8 cellular contexts compared by ENCODE assay signal in genomic region chr16:83899978-83900377, GRCh38. TPM values are rescaled to one million over a fixed set of nuclear protein-coding genes. Genes with fewer than 3 reads are reported as not detected.
DNase-seq lines count a peak whose midpoint lies in the region; ATAC-seq, FAIRE-seq and TF ChIP-seq lines count a peak whose summit lies in the region.

No MANE protein-coding gene starts in this region.

- peak overlapping the region; percentile 72 for H3K4me2 ChIP-seq in GM12878 (ENCODE audit: control insufficient read depth, insufficient read depth)

- peaks cover 6% of the 10 kb centered on the region for H3K79me2 ChIP-seq in GM12878 (ENCODE audit: control insufficient read depth, insufficient read depth, low read length)

- no peak for TF ChIP-seq RAD21 in GM12878 (IDR thresholded peaks at IDR 0.05; ENCODE audit: insufficient read depth, low read depth, low read length)

- no peak for FAIRE-seq in GM12878 (lab: Jason Lieb, UNC)

- in situ Hi-C loops in GM12878 (cut with MboI), result no loop called here

- H3K27ac Mint-ChIP-seq in activated T-cell treated with anti-CD3 and anti-CD28 coated beads, Interleukin-2, amount 50 U/mL, for 24 hours, result peak overlapping the region; percentile 90

- TF ChIP-seq POLR2A in GM12878 (IDR thresholded peaks at IDR 0.05; ENCODE audit: low read depth, low read length), result no peak
- no peak for TF ChIP-seq POLR2A in right lobe of liver (IDR thresholded peaks at IDR 0.05)
- no peak for TF ChIP-seq POLR2A in thyroid gland (IDR thresholded peaks at IDR 0.05)

- H2AFZ ChIP-seq in GM12878 (ENCODE audit: control insufficient read depth, low read depth, low read length), result peak overlapping the region; percentile 29; the same call in 1 of the 2 replicates

- H3K27me3 ChIP-seq in GM12878 (replicated peaks in 1 of 2; ENCODE audit: control insufficient read depth in 2 of 2, insufficient read depth in 2 of 2, low read length in 1 of 2), result no peaks in the 10 kb centered on the region
- no peaks in the 10 kb centered on the region for H3K27me3 ChIP-seq in right lobe of liver
- no peaks in the 10 kb centered on the region for H3K27me3 ChIP-seq in thyroid gland

- SMC1A ChIA-PET in GM12878 (lab: Charles Lee; ENCODE audit: uncharacterized antibody, unreplicated experiment), result no interaction called here

- RAD21 ChIA-PET in GM12878 (lab: Charles Lee; ENCODE audit: unreplicated experiment), result no interaction called here

- POLR2A ChIA-PET in GM12878 (lab: Charles Lee), result no interaction called here

- peaks cover 8% of the 10 kb centered on the region for H3K27me3 Mint-ChIP-seq in activated T-cell treated with anti-CD3 and anti-CD28 coated beads, Interleukin-2, amount 50 U/mL, for 24 hours

- TF ChIP-seq CTCF in GM12878 (IDR thresholded peaks at IDR 0.05 in 2 of 3, conservative IDR thresholded peaks at IDR 0.05 in 1 of 3; ENCODE audit: control insufficient read depth in 2 of 3, extremely low read depth in 1 of 3, insufficient read depth in 1 of 3, low read depth in 3 of 3, low read length in 3 of 3), result no peak
- TF ChIP-seq CTCF in right lobe of liver (IDR thresholded peaks at IDR 0.05), result no peak
- TF ChIP-seq CTCF in thyroid gland (IDR thresholded peaks at IDR 0.05), result no peak

- peak overlapping the region; percentile 56 for H3K9ac ChIP-seq in GM12878 (ENCODE audit: control insufficient read depth, insufficient read depth, low read length)

- CTCF ChIA-PET in GM12878 (lab: Yijun Ruan, JAX), result no interaction called here

- H3K36me3 ChIP-seq in GM12878 (ENCODE audit: control insufficient read depth in 2 of 2, insufficient read depth in 2 of 2, low read length in 1 of 2), result no peaks in the 10 kb centered on the region
- no peaks in the 10 kb centered on the region for H3K36me3 ChIP-seq in right lobe of liver
- H3K36me3 ChIP-seq in thyroid gland, result no peaks in the 10 kb centered on the region

- no peak for TF ChIP-seq EP300 in GM12878 (IDR thresholded peaks at IDR 0.05; ENCODE audit: borderline replicate concordance in 1 of 2, control insufficient read depth in 1 of 2, low read depth in 2 of 2, low read length in 2 of 2)

- H3K36me3 Mint-ChIP-seq in activated T-cell treated with anti-CD3 and anti-CD28 coated beads, Interleukin-2, amount 50 U/mL, for 24 hours (ENCODE audit: low read depth), result peaks cover 15% of the 10 kb centered on the region

- H4K20me1 ChIP-seq in GM12878 (ENCODE audit: control insufficient read depth, insufficient read depth), result no peaks in the 10 kb centered on the region

- H3K27ac ChIP-seq in GM12878 (ENCODE audit: control insufficient read depth, insufficient read depth) (no peak overlapping the region), right lobe of liver (peak overlapping the region; percentile 72 to 96 (median 81)), thyroid gland (peak overlapping the region in 1 of 3 donors; percentile 96)

- H3K4me1 ChIP-seq in GM12878 (ENCODE audit: control insufficient read depth, insufficient read depth, low read length) (peaks cover 7% of the 10 kb centered on the region; the same call in 1 of the 2 replicates), right lobe of liver (peaks cover 0 to 47% (median 10%) of the 10 kb centered on the region in 4 donors), thyroid gland (peaks cover 12 to 14% of the 10 kb centered on the region in 2 donors)

- no peaks in the 10 kb centered on the region for H3K9me3 Mint-ChIP-seq in activated T-cell treated with anti-CD3 and anti-CD28 coated beads, Interleukin-2, amount 50 U/mL, for 24 hours

- 93% methylated on average over 3 of the region's 3 CpGs for WGBS in GM12878 (ENCODE audit: insufficient coverage, insufficient replicate concordance, low lambda C conversion rate, missing lambda C conversion rate)
- WGBS in right lobe of liver (ENCODE audit: insufficient coverage, low coverage, low lambda C conversion rate, missing lambda C conversion rate), result 27% methylated on average over 3 of the region's 3 CpGs
- WGBS in thyroid gland, 2 donors, result 85 to 90% methylated on average over 3 of the region's 3 CpGs

- DNase-seq in activated T-cell treated with anti-CD3 and anti-CD28 coated beads, Interleukin-2, amount 50 U/mL, for 24 hours, result no peak
- no peak for DNase-seq in activated T-cell treated with anti-CD3 and anti-CD28 coated beads, Interleukin-2, amount 50 U/mL, for 1 hour
- DNase-seq in GM12878 (ENCODE audit: low read depth, low spot score) (no peak), right lobe of liver (no peak), thyroid gland (no peak)
- DNase-seq in stimulated activated naive CD4-positive, alpha-beta T cell (lab: John Stamatoyannopoulos, UW), result no peak

- no TSS peak for BruUV-seq in GM12878 (replicated peaks; lab: Mats Ljungman, UMichigan)

- ATAC-seq in GM12878 (no peak), right lobe of liver (peak in 1 of 4 donors; percentile 19), GM18870 (IDR thresholded peaks at IDR 0.05; ENCODE audit: unreplicated experiment) (no peak), GM19467 (IDR thresholded peaks at IDR 0.05; ENCODE audit: unreplicated experiment) (no peak)

- peak overlapping the region; percentile 89 for H3K4me3 Mint-ChIP-seq in activated T-cell treated with anti-CD3 and anti-CD28 coated beads, Interleukin-2, amount 50 U/mL, for 24 hours

- peaks cover 41% of the 10 kb centered on the region for H3K4me1 Mint-ChIP-seq in activated T-cell treated with anti-CD3 and anti-CD28 coated beads, Interleukin-2, amount 50 U/mL, for 24 hours (ENCODE audit: low read depth)

- intact Hi-C loops in GM12878 (cut with micrococcal nuclease; ENCODE audit: unreplicated experiment) (no loop called here), right lobe of liver (cut with DNase I) (no loop called here), thyroid gland (cut with DNase I) (no loop called here)

- H3K4me3 ChIP-seq in GM12878 (peak overlapping the region; percentile 73), right lobe of liver (peak overlapping the region; percentile 86 to 93 (median 87)), thyroid gland (replicated peaks in 1 of 3) (peak overlapping the region; percentile 56 to 86 (median 69))

- no peaks in the 10 kb centered on the region for H3K9me3 ChIP-seq in GM12878 (replicated peaks; ENCODE audit: control insufficient read depth, insufficient read depth, low read length)
- no peaks in the 10 kb centered on the region for H3K9me3 ChIP-seq in right lobe of liver
- no peaks in the 10 kb centered on the region for H3K9me3 ChIP-seq in thyroid gland

TF ChIP-seq in GM12878, 131 proteins besides CTCF, POLR2A, EP300 and RAD21 (continues in another document):
- TF ChIP-seq PML (IDR thresholded peaks at IDR 0.05; ENCODE audit: low read length) (no peak), ATF2 (IDR thresholded peaks at IDR 0.05; ENCODE audit: low read length) (no peak), RFX5 (IDR thresholded peaks at IDR 0.05; ENCODE audit: low read depth, low read length) (no peak), RAD51 (IDR thresholded peaks at IDR 0.05) (no peak)

RNA-seq across cellular contexts. Expression of gene MLYCD, which starts 1.1 kb away (rescaled TPM):
- total RNA-seq in GM12878 (2013; cell fraction: nucleolus; rRNA removed), result 2.5 and 2.7 TPM in 2 replicates
- total RNA-seq in GM12878 (2014; rRNA removed) (2.4 and 2.7 TPM in 2 replicates), GM12878 (2014; rRNA removed; fragmentation: Illumina TruSeq; extraction: Trizol) (1.7 and 2.1 TPM in 2 replicates), GM12878 (2021) (3.6 and 3.7 TPM in 2 replicates), right lobe of liver (10 to 100 TPM in 5 of 6 experiments, 1 to 10 TPM in 1; 6.6 to 15.6 (median 11.3) TPM), thyroid gland (10 to 100 TPM in 3 of 4 donors, 1 to 10 TPM in 1; 9.9 to 22.0 (median 12.0) TPM)
- polyA plus RNA-seq in GM12878 (2011; ENCODE audit: low read depth), result 0.89 TPM
- polyA plus RNA-seq in GM12878 (2011; rRNA removed) (0.80 and 0.89 TPM in 2 replicates), GM12878 (2014; fragmentation: Illumina TruSeq; extraction: Trizol) (0.93 and 1.3 TPM in 2 replicates), GM12878 (2014; fragmentation: Nextera tagmentation; extraction: Ambion mirVana) (under 1 TPM; 0.21 to 0.93 TPM), GM12878 (2014; rRNA removed) (2.2 and 2.7 TPM in 2 replicates), GM12878 (2016; fragmentation: Nextera tagmentation; extraction: Ambion mirVana) (1 to 10 TPM in 1 of 2 experiments, under 1 TPM in 1; 0.63 to 2.8 TPM)
- 0.76 and 1.0 TPM in 2 replicates for polyA plus RNA-seq in GM12878 (2011; cell fraction: cytosol; rRNA removed)
- 2.1 and 2.5 TPM in 2 replicates for polyA plus RNA-seq in GM12878 (2011; cell fraction: nucleus; rRNA removed)
- 1.7 TPM in 2 replicates for polyA plus RNA-seq in GM12878 (2012)
- 2.1 and 3.2 TPM in 2 replicates for polyA minus RNA-seq in GM12878 (2011; rRNA and poly(A)+ RNA removed)
- 0.31 and 0.40 TPM in 2 replicates for polyA minus RNA-seq in GM12878 (2011; cell fraction: cytosol; rRNA and poly(A)+ RNA removed)
- 1.9 and 3.2 TPM in 2 replicates for polyA minus RNA-seq in GM12878 (2011; cell fraction: nucleus; rRNA and poly(A)+ RNA removed)

RNA-seq across cellular contexts. Expression of gene OSGIN1, which starts 53.1 kb away (rescaled TPM):
- total RNA-seq in GM12878 (2013; cell fraction: nucleolus; rRNA removed), result 1.4 TPM in 1 of 2 replicates, not detected in the other
- 0.06 and 0.16 TPM in 2 replicates for total RNA-seq in GM12878 (2014; rRNA removed)
- not detected in 2 replicates for total RNA-seq in GM12878 (2014; rRNA removed; fragmentation: Illumina TruSeq; extraction: Trizol)
- 0.18 and 0.32 TPM in 2 replicates for total RNA-seq in GM12878 (2021)
- polyA plus RNA-seq in GM12878 (2011; ENCODE audit: low read depth), result not detected
- 0.07 and 0.16 TPM in 2 replicates for polyA plus RNA-seq in GM12878 (2011; rRNA removed)
- polyA plus RNA-seq in GM12878 (2011; cell fraction: cytosol; rRNA removed), result 0.04 and 0.13 TPM in 2 replicates
- 0.13 and 0.18 TPM in 2 replicates for polyA plus RNA-seq in GM12878 (2011; cell fraction: nucleus; rRNA removed)
- polyA plus RNA-seq in GM12878 (2012), result 0.08 and 0.45 TPM in 2 replicates
- polyA plus RNA-seq in GM12878 (2014; fragmentation: Illumina TruSeq; extraction: Trizol), result 0.13 TPM in 1 of 2 replicates, not detected in the other
- polyA plus RNA-seq in GM12878 (2014; fragmentation: Nextera tagmentation; extraction: Ambion mirVana), result not detected
- polyA plus RNA-seq in GM12878 (2014; rRNA removed), result not detected in 2 replicates
- polyA plus RNA-seq in GM12878 (2016; fragmentation: Nextera tagmentation; extraction: Ambion mirVana), result under 1 TPM in 1 of 2 experiments, not detected in 1; 0.08 TPM
- polyA minus RNA-seq in GM12878 (2011; rRNA and poly(A)+ RNA removed), result not detected in 2 replicates
- polyA minus RNA-seq in GM12878 (2011; cell fraction: cytosol; rRNA and poly(A)+ RNA removed), result not detected in 2 replicates
- polyA minus RNA-seq in GM12878 (2011; cell fraction: nucleus; rRNA and poly(A)+ RNA removed), result 0.48 TPM in 1 of 2 replicates, not detected in the other
- 100 to 1,000 TPM in 1 of 6 experiments, 10 to 100 TPM in 5; 40.1 to 170 (median 53.9) TPM for total RNA-seq in right lobe of liver
- total RNA-seq in thyroid gland, result 10 to 100 TPM; 14.5 to 53.5 (median 31.9) TPM

Comparison
In these comparisons a context has a peak if more than half of its experiments do, and no peak if none do; other contexts are left out.
1. RNA of gene OSGIN1, which starts 53.1 kb away (total RNA-seq): 40.1 to 170 TPM in right lobe of liver and 14.5 to 53.5 TPM in thyroid gland; 0.06 to 1.4 TPM in GM12878; every median in the first group is over 4 times any median in the second.
2. Peak in every context shown above with its lines, with median percentiles within 50 percentile points of each other: H3K4me3 ChIP-seq.